9 cellular contexts compared by ENCODE assay signal in genomic region chr5:124157320-124157719, GRCh38.
DNase-seq lines count a peak whose midpoint lies in the region; ATAC-seq and TF ChIP-seq lines count a peak whose summit lies in the region.
"Had no signal": no experiment of that assay in that cellular context is flagged by ENCODE, and none has a peak within 500 bp of the region (broad histone marks: within the 10 kb centered on the region; RNA-seq: fewer than 3 reads in every experiment).

No MANE protein-coding gene starts in this region.

- H3K9me3 Mint-ChIP-seq in memory B cell: peaks cover 11% of the 10 kb centered on the region

- ATAC-seq in GM18505 (IDR thresholded peaks at IDR 0.05; ENCODE audit: unreplicated experiment): peak; percentile 64
- peak; percentile 61 for ATAC-seq in HG03103 (IDR thresholded peaks at IDR 0.05; ENCODE audit: low read depth, unreplicated experiment)
- no peak for ATAC-seq in T-helper 17 cell
- ATAC-seq in memory B cell (ENCODE audit: low read depth): peak; percentile 83
- ATAC-seq in Right ventricle myocardium inferior: no peak

- H3K36me3 Mint-ChIP-seq in T-helper 17 cell (ENCODE audit: low read depth): no peaks in the 10 kb centered on the region
- H3K36me3 Mint-ChIP-seq in memory B cell: peaks cover 3% of the 10 kb centered on the region

- no peaks in the 10 kb centered on the region for H3K27me3 Mint-ChIP-seq in T-helper 17 cell
- no peaks in the 10 kb centered on the region for H3K27me3 Mint-ChIP-seq in memory B cell

- H3K9me3 ChIP-seq in T-helper 17 cell (ENCODE audit: control insufficient read depth, low read length, poor library complexity, severe bottlenecking): no peaks in the 10 kb centered on the region

- DNase-seq in T-helper 17 cell (no peak), memory B cell (ENCODE audit: low spot score in 2 of 2) (peak in 1 of 2 donors; percentile 21), NCI-H1436 treated with DMSO at 0.1 percent for 48 hours (lab: John Stamatoyannopoulos, UW) (no peak), Right ventricle myocardium inferior (ENCODE audit: missing footprints) (no peak), retina (no peak), dedifferentiated amniotic fluid mesenchymal stem cell (ENCODE audit: extremely low spot score) (no peak)
- DNase-seq: left ventricle myocardium superior had no signal

- intact Hi-C loops in Right ventricle myocardium inferior (cut with DNase I): no loop called here

- peak overlapping the region; percentile 13 for H3K4me3 Mint-ChIP-seq in T-helper 17 cell
- H3K4me3 Mint-ChIP-seq in memory B cell: peak overlapping the region; percentile 82

- H3K4me1 Mint-ChIP-seq in T-helper 17 cell (no peaks in the 10 kb centered on the region), memory B cell (peaks cover 18% of the 10 kb centered on the region)

- no peak for TF ChIP-seq POLR2A in GM18505 (IDR thresholded peaks at IDR 0.05; ENCODE audit: borderline replicate concordance, extremely low read depth, insufficient read depth, insufficient read length)

- no peak overlapping the region for H3K27ac Mint-ChIP-seq in T-helper 17 cell
- H3K27ac Mint-ChIP-seq in memory B cell: peak overlapping the region; percentile 91

Comparison
In these comparisons a context has a peak if more than half of its experiments do, and no peak if none do; other contexts are left out.
1. ATAC-seq: peak in GM18505 (single experiment), HG03103 (single experiment) and memory B cell (single experiment); none in T-helper 17 cell (single experiment) and Right ventricle myocardium inferior (single experiment).